In genomic region chr2:1781291-1782080, GRCh38 we compare ENCODE assay signal across 17 cellular contexts. TPM values are rescaled to one million over a fixed set of nuclear protein-coding genes. Genes with fewer than 3 reads are reported as not detected.
A peak's percentile ranks its signal among the peaks of the same experiment; 100 is the strongest.
DNase-seq lines count a peak whose midpoint lies in the region; ATAC-seq and TF ChIP-seq lines count a peak whose summit lies in the region.
"Had no signal": no experiment of that assay in that cellular context is flagged by ENCODE, and none has a peak within 500 bp of the region (broad histone marks: within the 10 kb centered on the region; RNA-seq: fewer than 3 reads in every experiment).

No MANE protein-coding gene starts in this region.

- no peaks in the 10 kb centered on the region for H3K9me3 Mint-ChIP-seq in activated CD8-positive, alpha-beta memory T cell treated with anti-CD3 and anti-CD28 coated beads, Interleukin-2, amount 10 ng/mL, durations not matched to agents 7 days and 5 days (ENCODE audit: low read depth)
- no peaks in the 10 kb centered on the region for H3K9me3 Mint-ChIP-seq in endodermal cell
- no peaks in the 10 kb centered on the region for H3K9me3 Mint-ChIP-seq in activated CD4-positive, alpha-beta memory T cell treated with anti-CD3 and anti-CD28 coated beads, Interleukin-2, amount 10 ng/mL, durations not matched to agents 7 days and 5 days
- H3K9me3 Mint-ChIP-seq: activated B cell treated with CpG ODN at 0.5 μM for 24 hours had no signal

- no peak overlapping the region for H2AFZ ChIP-seq in Loucy (ENCODE audit: low read length)

- H3K36me3 Mint-ChIP-seq in activated CD8-positive, alpha-beta memory T cell treated with anti-CD3 and anti-CD28 coated beads, Interleukin-2, amount 10 ng/mL, durations not matched to agents 7 days and 5 days: no peaks in the 10 kb centered on the region
- H3K36me3 Mint-ChIP-seq in endodermal cell (ENCODE audit: low read depth): no peaks in the 10 kb centered on the region
- H3K36me3 Mint-ChIP-seq in activated CD4-positive, alpha-beta memory T cell treated with anti-CD3 and anti-CD28 coated beads, Interleukin-2, amount 10 ng/mL, durations not matched to agents 7 days and 5 days (ENCODE audit: low read depth): no peaks in the 10 kb centered on the region

- no peaks in the 10 kb centered on the region for H4K20me1 ChIP-seq in Loucy (ENCODE audit: insufficient read depth, low read length, poor library complexity, severe bottlenecking)

- peak; percentile 86 for ATAC-seq in activated CD8-positive, alpha-beta memory T cell treated with anti-CD3 and anti-CD28 coated beads, Interleukin-2, amount 10 ng/mL, durations not matched to agents 7 days and 5 days
- no peak for ATAC-seq in HG03520 (IDR thresholded peaks at IDR 0.05; ENCODE audit: unreplicated experiment)
- ATAC-seq: body of pancreas had no signal

- H3K4me1 Mint-ChIP-seq in activated CD8-positive, alpha-beta memory T cell treated with anti-CD3 and anti-CD28 coated beads, Interleukin-2, amount 10 ng/mL, durations not matched to agents 7 days and 5 days: peaks cover 39% of the 10 kb centered on the region
- H3K4me1 Mint-ChIP-seq in endodermal cell: peaks cover 8% of the 10 kb centered on the region
- H3K4me1 Mint-ChIP-seq in activated CD4-positive, alpha-beta memory T cell treated with anti-CD3 and anti-CD28 coated beads, Interleukin-2, amount 10 ng/mL, durations not matched to agents 7 days and 5 days: no peaks in the 10 kb centered on the region
- H3K4me1 Mint-ChIP-seq: activated B cell treated with CpG ODN at 0.5 μM for 24 hours had no signal

- no peaks in the 10 kb centered on the region for H3K36me3 ChIP-seq in Loucy (ENCODE audit: insufficient read depth, low read length)
- H3K36me3 ChIP-seq in endodermal cell (ENCODE audit: control insufficient read depth, insufficient read depth, low read length): no peaks in the 10 kb centered on the region
- H3K36me3 ChIP-seq: MG63, right atrium auricular region had no signal

- DNase-seq in activated CD8-positive, alpha-beta memory T cell treated with anti-CD3 and anti-CD28 coated beads, Interleukin-2, amount 10 ng/mL, durations not matched to agents 7 days and 5 days: peak; percentile 82
- peak; percentile 69 for DNase-seq in endodermal cell
- peak; percentile 17 for DNase-seq in stimulated activated CD8-positive, alpha-beta memory T cell treated with anti-CD3 and anti-CD28 coated beads, Interleukin-15, amount 100 ng/mL, for 1 hour (ENCODE audit: low read depth)
- DNase-seq in AG08395 (ENCODE audit: low spot score): no peak
- no peak for DNase-seq in activated CD4-positive, alpha-beta memory T cell treated with anti-CD3 and anti-CD28 coated beads, Interleukin-2, amount 10 ng/mL, durations not matched to agents 7 days and 5 days
- no peak for DNase-seq in nucleus accumbens (lab: John Stamatoyannopoulos, UW)
- DNase-seq: activated B cell treated with CpG ODN at 0.5 μM for 24 hours; body of pancreas; DMS 273 treated with DMSO at 0.1 percent for 48 hours; erythroblast; MG63; NCI-H510A; SHP77 treated with DMSO at 0.1 percent for 48 hours; stimulated activated naive CD4-positive, alpha-beta T cell had no signal

- H3K27me3 Mint-ChIP-seq in activated CD8-positive, alpha-beta memory T cell treated with anti-CD3 and anti-CD28 coated beads, Interleukin-2, amount 10 ng/mL, durations not matched to agents 7 days and 5 days: no peaks in the 10 kb centered on the region
- H3K27me3 Mint-ChIP-seq in endodermal cell (ENCODE audit: insufficient read depth): peaks cover 6% of the 10 kb centered on the region
- peaks cover 2% of the 10 kb centered on the region for H3K27me3 Mint-ChIP-seq in activated CD4-positive, alpha-beta memory T cell treated with anti-CD3 and anti-CD28 coated beads, Interleukin-2, amount 10 ng/mL, durations not matched to agents 7 days and 5 days

- no peaks in the 10 kb centered on the region for H3F3A ChIP-seq in Loucy (ENCODE audit: low read depth)

- H3K4me3 Mint-ChIP-seq in activated CD8-positive, alpha-beta memory T cell treated with anti-CD3 and anti-CD28 coated beads, Interleukin-2, amount 10 ng/mL, durations not matched to agents 7 days and 5 days: peak overlapping the region; percentile 32
- no peak overlapping the region for H3K4me3 Mint-ChIP-seq in endodermal cell
- H3K4me3 Mint-ChIP-seq in activated CD4-positive, alpha-beta memory T cell treated with anti-CD3 and anti-CD28 coated beads, Interleukin-2, amount 10 ng/mL, durations not matched to agents 7 days and 5 days: no peak overlapping the region
- H3K4me3 Mint-ChIP-seq: activated B cell treated with CpG ODN at 0.5 μM for 24 hours had no signal

- TF ChIP-seq CTCF in Loucy (conservative IDR thresholded peaks at IDR 0.05; ENCODE audit: low read length) (no peak), endodermal cell (conservative IDR thresholded peaks at IDR 0.05) (no peak)

- POLR2A ChIA-PET in activated CD4-positive, alpha-beta memory T cell treated with anti-CD3 and anti-CD28 coated beads, Interleukin-2, amount 10 ng/mL, durations not matched to agents 7 days and 5 days (lab: Charles Lee): no interaction called here

- H3K27me3 ChIP-seq in Loucy (ENCODE audit: insufficient read depth, low read length, poor library complexity, severe bottlenecking) (no peaks in the 10 kb centered on the region), endodermal cell (ENCODE audit: control insufficient read depth, insufficient read depth, low read length, poor library complexity, severe bottlenecking) (no peaks in the 10 kb centered on the region)
- H3K27me3 ChIP-seq: body of pancreas, MG63, right atrium auricular region had no signal

- H3K4me1 ChIP-seq in Loucy (ENCODE audit: insufficient read depth, low read length, poor library complexity, severe bottlenecking) (peaks cover 59% of the 10 kb centered on the region), endodermal cell (ENCODE audit: control insufficient read depth, insufficient read depth, low read length) (no peaks in the 10 kb centered on the region)
- H3K4me1 ChIP-seq: body of pancreas, right atrium auricular region had no signal

- WGBS in endodermal cell (ENCODE audit: insufficient coverage in 1 of 2, insufficient read length in 1 of 2), 2 experiments: 69 to 76% methylated on average over 10 to 16 of the region's 16 CpGs

- H3K9ac ChIP-seq in Loucy (ENCODE audit: low read depth, low read length, poor library complexity, severe bottlenecking): peak overlapping the region; percentile 59
- no peak overlapping the region for H3K9ac ChIP-seq in endodermal cell (ENCODE audit: extremely low read depth, low read length, poor library complexity, severe bottlenecking)

- H3K27ac Mint-ChIP-seq in activated CD8-positive, alpha-beta memory T cell treated with anti-CD3 and anti-CD28 coated beads, Interleukin-2, amount 10 ng/mL, durations not matched to agents 7 days and 5 days: peak overlapping the region; percentile 83
- H3K27ac Mint-ChIP-seq in endodermal cell: no peak overlapping the region
- H3K27ac Mint-ChIP-seq in activated CD4-positive, alpha-beta memory T cell treated with anti-CD3 and anti-CD28 coated beads, Interleukin-2, amount 10 ng/mL, durations not matched to agents 7 days and 5 days: no peak overlapping the region
- H3K27ac Mint-ChIP-seq: activated B cell treated with CpG ODN at 0.5 μM for 24 hours had no signal

- CTCF ChIA-PET in activated CD8-positive, alpha-beta memory T cell treated with anti-CD3 and anti-CD28 coated beads, Interleukin-2, amount 10 ng/mL, durations not matched to agents 7 days and 5 days (lab: Charles Lee): interaction anchor here (1.3 to 1.8 kb wide), 2 partner anchors 12 to 37 kb away, joined by 5 to 6 read pairs; no protein-coding TSS in a partner anchor
- CTCF ChIA-PET in activated CD4-positive, alpha-beta memory T cell treated with anti-CD3 and anti-CD28 coated beads, Interleukin-2, amount 10 ng/mL, durations not matched to agents 7 days and 5 days (lab: Charles Lee): interaction anchor here (1.4 kb wide), 1 partner anchor 12 kb away, joined by 6 read pairs; no protein-coding TSS in a partner anchor

- H3K9me3 ChIP-seq in Loucy (ENCODE audit: insufficient read depth, low read depth, low read length) (no peaks in the 10 kb centered on the region), endodermal cell (ENCODE audit: control insufficient read depth, low read length) (no peaks in the 10 kb centered on the region)
- H3K9me3 ChIP-seq: body of pancreas, MG63, right atrium auricular region had no signal

- H3K27ac ChIP-seq in endodermal cell (ENCODE audit: low read depth, low read length): no peak overlapping the region
- H3K27ac ChIP-seq: body of pancreas, right atrium auricular region had no signal

- H3K79me2 ChIP-seq in Loucy (ENCODE audit: insufficient read depth, low read length): no peaks in the 10 kb centered on the region

- no peak overlapping the region for H3K4me3 ChIP-seq in Loucy (ENCODE audit: low read length, poor library complexity, severe bottlenecking)
- no peak overlapping the region for H3K4me3 ChIP-seq in endodermal cell (ENCODE audit: low read length)
- H3K4me3 ChIP-seq: body of pancreas, MG63, right atrium auricular region had no signal

- H3K4me2 ChIP-seq in Loucy (ENCODE audit: low read depth, low read length, poor library complexity, severe bottlenecking): peak overlapping the region; percentile 33

- H3K9me2 ChIP-seq in Loucy (replicated peaks; ENCODE audit: low read depth, low read length): no peaks in the 10 kb centered on the region

RNA-seq across cellular contexts. Expression of gene PXDN, which starts 37.2 kb away (rescaled TPM):
- total RNA-seq in activated CD8-positive, alpha-beta memory T cell treated with anti-CD3 and anti-CD28 coated beads, Interleukin-2, amount 10 ng/mL, durations not matched to agents 7 days and 5 days: 1 to 10 TPM; 2.0 to 3.1 TPM
- total RNA-seq in endodermal cell: 100 to 1,000 TPM; 212 to 247 TPM
- polyA plus RNA-seq in endodermal cell (2013, experiment 1 of 2): 106 TPM
- 104 TPM for polyA plus RNA-seq in endodermal cell (2013, experiment 2 of 2)
- not detected for total RNA-seq in activated CD4-positive, alpha-beta memory T cell treated with anti-CD3 and anti-CD28 coated beads, Interleukin-2, amount 10 ng/mL, durations not matched to agents 7 days and 5 days

Comparison
In these comparisons a context has a peak if more than half of its experiments do, and no peak if none do; other contexts are left out.
1. DNase-seq: peak in activated CD8-positive, alpha-beta memory T cell treated with anti-CD3 and anti-CD28 coated beads, Interleukin-2, amount 10 ng/mL, durations not matched to agents 7 days and 5 days (single experiment), endodermal cell (single experiment) and stimulated activated CD8-positive, alpha-beta memory T cell treated with anti-CD3 and anti-CD28 coated beads, Interleukin-15, amount 100 ng/mL, for 1 hour (single experiment); none in AG08395 (single experiment), activated CD4-positive, alpha-beta memory T cell treated with anti-CD3 and anti-CD28 coated beads, Interleukin-2, amount 10 ng/mL, durations not matched to agents 7 days and 5 days (single experiment) and nucleus accumbens (0 of 56).
2. RNA of gene PXDN, which starts 37.2 kb away (total RNA-seq): 212 to 247 TPM in endodermal cell; 2.0 to 3.1 TPM in activated CD8-positive, alpha-beta memory T cell treated with anti-CD3 and anti-CD28 coated beads, Interleukin-2, amount 10 ng/mL, durations not matched to agents 7 days and 5 days and not detected in activated CD4-positive, alpha-beta memory T cell treated with anti-CD3 and anti-CD28 coated beads, Interleukin-2, amount 10 ng/mL, durations not matched to agents 7 days and 5 days; every median in the first group is over 10 times any median in the second.